1 cellular context compared by ENCODE assay signal in genomic region chr4:113317523-113317922, GRCh38.
TF ChIP-seq lines count a peak whose summit lies in the region.

No MANE protein-coding gene starts in this region.

TF ChIP-seq in GM12878, 131 proteins besides CTCF, POLR2A, EP300 and RAD21 (continued from another document):
- TF ChIP-seq ZBTB40 (IDR thresholded peaks at IDR 0.05; ENCODE audit: borderline replicate concordance): no peak
- no peak for TF ChIP-seq FOS (IDR thresholded peaks at IDR 0.05; ENCODE audit: borderline replicate concordance, extremely low read depth, insufficient read length)
- TF ChIP-seq ZNF24 (IDR thresholded peaks at IDR 0.05): no peak
- no peak for TF ChIP-seq ZZZ3 (IDR thresholded peaks at IDR 0.05; ENCODE audit: control insufficient read depth, insufficient read length, low read depth)
- TF ChIP-seq RFX5 (IDR thresholded peaks at IDR 0.05; ENCODE audit: low read depth, low read length): no peak
- no peak for TF ChIP-seq MEF2A (IDR thresholded peaks at IDR 0.05; ENCODE audit: insufficient read depth, low read depth, low read length)
- no peak for TF ChIP-seq MXI1 (IDR thresholded peaks at IDR 0.05; ENCODE audit: low read depth, low read length)
